In the genomic region with DNA sequence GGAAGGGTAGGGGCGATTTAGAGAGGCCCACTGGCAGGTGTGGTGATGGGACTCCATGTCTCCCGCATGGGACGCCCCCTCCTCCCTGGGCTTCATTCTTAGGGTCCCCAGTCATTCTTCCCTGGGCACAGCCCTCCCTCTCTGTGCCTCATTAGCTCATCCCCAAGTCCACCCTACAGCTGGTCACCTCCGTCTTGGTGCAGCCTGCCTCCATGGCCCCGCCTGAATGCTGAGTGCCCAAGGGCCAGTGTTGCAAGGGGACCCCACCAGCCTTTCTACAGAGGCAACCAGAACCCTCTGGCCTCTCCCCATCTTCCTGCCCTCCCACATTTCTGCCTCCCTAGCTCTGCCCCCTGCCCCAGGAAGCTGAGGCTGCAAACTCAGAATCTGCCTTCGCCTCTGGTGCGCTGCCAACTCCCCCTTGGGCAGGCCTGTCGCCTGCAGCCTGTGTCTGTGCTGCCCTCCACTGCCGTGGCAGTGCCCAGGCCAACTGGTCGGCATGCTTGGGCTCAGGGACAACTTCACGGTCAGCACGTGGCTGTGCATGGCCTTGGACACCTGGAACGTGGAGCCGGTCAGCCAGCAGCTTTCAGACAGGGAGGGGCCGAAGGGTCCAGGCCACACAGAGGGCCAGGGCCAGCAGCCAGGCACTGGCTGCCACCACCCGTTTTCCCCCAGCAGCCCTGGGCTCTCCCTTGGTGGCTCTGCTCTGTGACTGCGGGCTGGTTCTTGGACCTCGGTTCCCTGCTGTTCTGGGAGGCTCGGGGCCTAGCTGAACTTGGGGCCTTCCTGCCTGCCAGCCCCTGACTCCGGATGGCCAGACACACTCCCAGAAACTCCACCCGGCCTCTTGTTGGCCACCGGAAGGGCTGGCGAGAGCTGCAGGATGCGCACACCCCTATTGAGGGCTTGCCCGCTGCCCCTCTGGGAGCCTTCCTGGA, we compare ENCODE assay signal across 1 cellular context.
TF ChIP-seq lines count a peak whose summit lies in the region.

No MANE protein-coding gene starts in this region.

TF ChIP-seq in HepG2, 621 proteins besides CTCF, POLR2A, EP300 and RAD21 (continued from another document and continues in another):
- TF ChIP-seq ZBTB43 (CRISPR knock-in tag; conservative IDR thresholded peaks at IDR 0.05) (peak; percentile 81; the same call in 1 of the 2 replicates), SRY (CRISPR knock-in tag; IDR thresholded peaks at IDR 0.05) (peak; percentile 98), ZBTB25 (CRISPR knock-in tag; IDR thresholded peaks at IDR 0.05) (peak; percentile 71), IRF1 (CRISPR knock-in tag; IDR thresholded peaks at IDR 0.05; ENCODE audit: low read depth) (peak; percentile 66; the same call in 1 of the 2 replicates), POLR2AphosphoS5 (IDR thresholded peaks at IDR 0.05; ENCODE audit: low read depth, low read length) (peak; percentile 56), HMG20A (CRISPR knock-in tag; IDR thresholded peaks at IDR 0.05; ENCODE audit: borderline replicate concordance) (peak; percentile 50; the same call in 1 of the 2 replicates), SIX4 (CRISPR knock-in tag; IDR thresholded peaks at IDR 0.05) (peak; percentile 42; the same call in 1 of the 2 replicates), ZNF549 (CRISPR knock-in tag; IDR thresholded peaks at IDR 0.05) (no peak), CCDC6 (CRISPR knock-in tag; IDR thresholded peaks at IDR 0.05) (peak; percentile 88), SKI (IDR thresholded peaks at IDR 0.05; ENCODE audit: partially characterized antibody) (peak; percentile 94), ZNF414 (CRISPR knock-in tag; IDR thresholded peaks at IDR 0.05) (peak; percentile 99), FOSL1 (CRISPR knock-in tag; IDR thresholded peaks at IDR 0.05; ENCODE audit: borderline replicate concordance) (no peak), ZNF232 (CRISPR knock-in tag; IDR thresholded peaks at IDR 0.05; ENCODE audit: borderline replicate concordance) (peak; percentile 96), ZNF383 (CRISPR knock-in tag; IDR thresholded peaks at IDR 0.05; ENCODE audit: borderline replicate concordance) (no peak), ATF7-NPFF (CRISPR knock-in tag; IDR thresholded peaks at IDR 0.05; ENCODE audit: low read depth) (peak; percentile 93; the same call in 1 of the 2 replicates), RAD51 (IDR thresholded peaks at IDR 0.05; ENCODE audit: borderline replicate concordance) (no peak), SUZ12 (IDR thresholded peaks at IDR 0.05; ENCODE audit: low read depth, low read length) (no peak), JUNB (CRISPR knock-in tag; IDR thresholded peaks at IDR 0.05; ENCODE audit: borderline replicate concordance) (peak; percentile 85), HMGXB4 (CRISPR knock-in tag; IDR thresholded peaks at IDR 0.05; ENCODE audit: borderline replicate concordance in 1 of 2, low read depth in 1 of 2) (peak; percentile 30 to 86; a peak in 2 of 4 replicates), NR3C1 (CRISPR knock-in tag; IDR thresholded peaks at IDR 0.05) (no peak), PATZ1 (CRISPR knock-in tag; IDR thresholded peaks at IDR 0.05) (peak; percentile 94), PLRG1 (conservative IDR thresholded peaks at IDR 0.05) (no peak), NR2F6 (IDR thresholded peaks at IDR 0.05) (peak; percentile 39; the same call in 1 of the 2 replicates), NR2F6 (CRISPR knock-in tag; IDR thresholded peaks at IDR 0.05) (peak; percentile 88), ZNF703 (CRISPR knock-in tag; IDR thresholded peaks at IDR 0.05; ENCODE audit: borderline replicate concordance) (peak; percentile 97), SP2 (CRISPR knock-in tag; IDR thresholded peaks at IDR 0.05) (0 out of 2 replicates have a peak, but pooled peaks have one; percentile 26), ZBTB7B (CRISPR knock-in tag; IDR thresholded peaks at IDR 0.05) (peak; percentile 89), ZNF720 (CRISPR knock-in tag; IDR thresholded peaks at IDR 0.05) (no peak), ZNF776 (CRISPR knock-in tag; IDR thresholded peaks at IDR 0.05) (peak; percentile 93), ZNF101 (CRISPR knock-in tag; IDR thresholded peaks at IDR 0.05; ENCODE audit: borderline replicate concordance, low read depth) (no peak), NFE2L1 (CRISPR knock-in tag; IDR thresholded peaks at IDR 0.05; ENCODE audit: borderline replicate concordance) (peak; percentile 61; the same call in 1 of the 2 replicates), MZF1 (CRISPR knock-in tag; IDR thresholded peaks at IDR 0.05; ENCODE audit: borderline replicate concordance) (no peak), NCOA5 (CRISPR knock-in tag; IDR thresholded peaks at IDR 0.05) (no peak), HNRNPUL1 (IDR thresholded peaks at IDR 0.05; ENCODE audit: low read depth, low read length) (no peak)
- TF ChIP-seq, protein P1, sequence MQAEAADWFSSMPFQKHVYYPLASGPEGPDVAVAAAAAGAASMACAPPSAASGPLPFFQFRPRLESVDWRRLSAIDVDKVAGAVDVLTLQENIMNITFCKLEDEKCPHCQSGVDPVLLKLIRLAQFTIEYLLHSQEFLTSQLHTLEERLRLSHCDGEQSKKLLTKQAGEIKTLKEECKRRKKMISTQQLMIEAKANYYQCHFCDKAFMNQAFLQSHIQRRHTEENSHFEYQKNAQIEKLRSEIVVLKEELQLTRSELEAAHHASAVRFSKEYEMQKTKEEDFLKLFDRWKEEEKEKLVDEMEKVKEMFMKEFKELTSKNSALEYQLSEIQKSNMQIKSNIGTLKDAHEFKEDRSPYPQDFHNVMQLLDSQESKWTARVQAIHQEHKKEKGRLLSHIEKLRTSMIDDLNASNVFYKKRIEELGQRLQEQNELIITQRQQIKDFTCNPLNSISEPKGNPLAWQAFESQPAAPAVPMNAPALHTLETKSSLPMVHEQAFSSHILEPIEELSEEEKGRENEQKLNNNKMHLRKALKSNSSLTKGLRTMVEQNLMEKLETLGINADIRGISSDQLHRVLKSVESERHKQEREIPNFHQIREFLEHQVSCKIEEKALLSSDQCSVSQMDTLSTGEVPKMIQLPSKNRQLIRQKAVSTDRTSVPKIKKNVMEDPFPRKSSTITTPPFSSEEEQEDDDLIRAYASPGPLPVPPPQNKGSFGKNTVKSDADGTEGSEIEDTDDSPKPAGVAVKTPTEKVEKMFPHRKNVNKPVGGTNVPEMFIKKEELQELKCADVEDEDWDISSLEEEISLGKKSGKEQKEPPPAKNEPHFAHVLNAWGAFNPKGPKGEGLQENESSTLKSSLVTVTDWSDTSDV (CRISPR knock-in tag; IDR thresholded peaks at IDR 0.05) = no peak; the same call in 1 of the 2 replicates
- TF ChIP-seq, protein P2, sequence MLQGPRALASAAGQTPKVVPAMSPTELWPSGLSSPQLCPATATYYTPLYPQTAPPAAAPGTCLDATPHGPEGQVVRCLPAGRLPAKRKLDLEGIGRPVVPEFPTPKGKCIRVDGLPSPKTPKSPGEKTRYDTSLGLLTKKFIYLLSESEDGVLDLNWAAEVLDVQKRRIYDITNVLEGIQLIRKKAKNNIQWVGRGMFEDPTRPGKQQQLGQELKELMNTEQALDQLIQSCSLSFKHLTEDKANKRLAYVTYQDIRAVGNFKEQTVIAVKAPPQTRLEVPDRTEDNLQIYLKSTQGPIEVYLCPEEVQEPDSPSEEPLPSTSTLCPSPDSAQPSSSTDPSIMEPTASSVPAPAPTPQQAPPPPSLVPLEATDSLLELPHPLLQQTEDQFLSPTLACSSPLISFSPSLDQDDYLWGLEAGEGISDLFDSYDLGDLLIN (CRISPR knock-in tag; IDR thresholded peaks at IDR 0.05; ENCODE audit: borderline replicate concordance) = no peak
- TF ChIP-seq, protein P3, sequence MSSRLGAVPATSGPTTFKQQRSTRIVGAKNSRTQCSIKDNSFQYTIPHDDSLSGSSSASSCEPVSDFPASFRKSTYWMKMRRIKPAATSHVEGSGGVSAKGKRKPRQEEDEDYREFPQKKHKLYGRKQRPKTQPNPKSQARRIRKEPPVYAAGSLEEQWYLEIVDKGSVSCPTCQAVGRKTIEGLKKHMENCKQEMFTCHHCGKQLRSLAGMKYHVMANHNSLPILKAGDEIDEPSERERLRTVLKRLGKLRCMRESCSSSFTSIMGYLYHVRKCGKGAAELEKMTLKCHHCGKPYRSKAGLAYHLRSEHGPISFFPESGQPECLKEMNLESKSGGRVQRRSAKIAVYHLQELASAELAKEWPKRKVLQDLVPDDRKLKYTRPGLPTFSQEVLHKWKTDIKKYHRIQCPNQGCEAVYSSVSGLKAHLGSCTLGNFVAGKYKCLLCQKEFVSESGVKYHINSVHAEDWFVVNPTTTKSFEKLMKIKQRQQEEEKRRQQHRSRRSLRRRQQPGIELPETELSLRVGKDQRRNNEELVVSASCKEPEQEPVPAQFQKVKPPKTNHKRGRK (CRISPR knock-in tag; IDR thresholded peaks at IDR 0.05) = no peak
- TF ChIP-seq, protein P4, sequence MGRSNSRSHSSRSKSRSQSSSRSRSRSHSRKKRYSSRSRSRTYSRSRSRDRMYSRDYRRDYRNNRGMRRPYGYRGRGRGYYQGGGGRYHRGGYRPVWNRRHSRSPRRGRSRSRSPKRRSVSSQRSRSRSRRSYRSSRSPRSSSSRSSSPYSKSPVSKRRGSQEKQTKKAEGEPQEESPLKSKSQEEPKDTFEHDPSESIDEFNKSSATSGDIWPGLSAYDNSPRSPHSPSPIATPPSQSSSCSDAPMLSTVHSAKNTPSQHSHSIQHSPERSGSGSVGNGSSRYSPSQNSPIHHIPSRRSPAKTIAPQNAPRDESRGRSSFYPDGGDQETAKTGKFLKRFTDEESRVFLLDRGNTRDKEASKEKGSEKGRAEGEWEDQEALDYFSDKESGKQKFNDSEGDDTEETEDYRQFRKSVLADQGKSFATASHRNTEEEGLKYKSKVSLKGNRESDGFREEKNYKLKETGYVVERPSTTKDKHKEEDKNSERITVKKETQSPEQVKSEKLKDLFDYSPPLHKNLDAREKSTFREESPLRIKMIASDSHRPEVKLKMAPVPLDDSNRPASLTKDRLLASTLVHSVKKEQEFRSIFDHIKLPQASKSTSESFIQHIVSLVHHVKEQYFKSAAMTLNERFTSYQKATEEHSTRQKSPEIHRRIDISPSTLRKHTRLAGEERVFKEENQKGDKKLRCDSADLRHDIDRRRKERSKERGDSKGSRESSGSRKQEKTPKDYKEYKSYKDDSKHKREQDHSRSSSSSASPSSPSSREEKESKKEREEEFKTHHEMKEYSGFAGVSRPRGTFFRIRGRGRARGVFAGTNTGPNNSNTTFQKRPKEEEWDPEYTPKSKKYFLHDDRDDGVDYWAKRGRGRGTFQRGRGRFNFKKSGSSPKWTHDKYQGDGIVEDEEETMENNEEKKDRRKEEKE (IDR thresholded peaks at IDR 0.05) = no peak
- TF ChIP-seq, protein P5, sequence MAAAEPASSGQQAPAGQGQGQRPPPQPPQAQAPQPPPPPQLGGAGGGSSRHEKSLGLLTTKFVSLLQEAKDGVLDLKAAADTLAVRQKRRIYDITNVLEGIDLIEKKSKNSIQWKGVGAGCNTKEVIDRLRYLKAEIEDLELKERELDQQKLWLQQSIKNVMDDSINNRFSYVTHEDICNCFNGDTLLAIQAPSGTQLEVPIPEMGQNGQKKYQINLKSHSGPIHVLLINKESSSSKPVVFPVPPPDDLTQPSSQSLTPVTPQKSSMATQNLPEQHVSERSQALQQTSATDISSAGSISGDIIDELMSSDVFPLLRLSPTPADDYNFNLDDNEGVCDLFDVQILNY (CRISPR knock-in tag; conservative IDR thresholded peaks at IDR 0.05) = no peak
